ENCODE assay signal across 9 cellular contexts in the genomic region with DNA sequence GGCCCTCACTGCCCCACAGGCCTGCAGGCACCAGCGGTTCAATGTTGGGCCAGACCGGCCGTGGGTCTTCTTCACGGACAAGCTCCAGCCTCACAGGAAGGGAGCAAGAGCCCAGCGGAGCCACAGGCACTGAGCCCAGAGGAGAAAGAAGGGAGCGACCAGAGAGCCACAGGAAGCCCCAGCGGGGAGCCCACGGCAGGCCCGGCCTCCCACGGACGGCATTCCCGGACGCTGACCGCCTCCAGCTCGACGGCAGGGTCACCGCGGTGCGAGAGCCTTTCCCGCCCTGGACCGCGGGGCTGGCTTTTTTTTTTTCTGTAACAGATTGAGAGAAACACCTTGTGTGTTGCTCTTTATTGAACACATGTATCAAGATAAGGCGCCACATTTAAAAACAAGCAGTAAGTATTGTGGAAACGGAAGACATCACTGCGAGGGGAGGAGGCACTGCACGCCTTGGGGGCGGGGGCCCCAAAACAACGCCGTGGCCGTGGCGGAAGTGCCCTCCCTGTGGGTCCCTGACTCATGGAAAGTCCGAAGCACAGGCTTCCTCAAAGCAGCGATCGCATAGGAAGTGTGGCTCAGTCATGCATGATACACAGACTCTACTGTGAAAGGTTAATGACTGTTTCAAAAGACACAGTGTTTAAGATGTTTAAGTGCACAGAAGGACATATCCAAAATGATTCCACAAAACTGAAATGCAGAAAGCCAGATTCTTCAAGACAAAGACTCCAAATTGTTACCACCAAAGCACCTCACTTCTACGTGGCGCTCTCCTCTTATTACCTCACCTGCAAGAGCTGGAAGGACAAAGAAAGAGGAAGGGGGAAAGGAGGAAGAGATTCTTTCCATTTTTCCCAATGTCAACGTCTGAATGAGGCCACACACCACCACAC. TPM values are rescaled to one million over a fixed set of nuclear protein-coding genes. Genes with fewer than 3 reads are reported as not detected.
DNase-seq lines count a peak whose midpoint lies in the region; ATAC-seq and TF ChIP-seq lines count a peak whose summit lies in the region.
"Had no signal": no experiment of that assay in that cellular context is flagged by ENCODE, and none has a peak within 500 bp of the region (broad histone marks: within the 10 kb centered on the region; RNA-seq: fewer than 3 reads in every experiment).

No MANE protein-coding gene starts in this region.

- peaks cover 0 to 12% (median 0%) of the 10 kb centered on the region in 3 donors for H3K27me3 ChIP-seq in stomach

- peaks cover 75% of the 10 kb centered on the region for H3K4me1 Mint-ChIP-seq in activated CD8-positive, alpha-beta T cell treated with anti-CD3 and anti-CD28 coated beads, Interleukin-2, amount 10 ng/mL, durations not matched to agents 7 days and 5 days (ENCODE audit: low read depth)
- H3K4me1 Mint-ChIP-seq in nephron, result peaks cover 59% of the 10 kb centered on the region

- H3K36me3 Mint-ChIP-seq in activated CD8-positive, alpha-beta T cell treated with anti-CD3 and anti-CD28 coated beads, Interleukin-2, amount 10 ng/mL, durations not matched to agents 7 days and 5 days (ENCODE audit: low read depth), result peaks cover 49% of the 10 kb centered on the region
- no peaks in the 10 kb centered on the region for H3K36me3 Mint-ChIP-seq in nephron (ENCODE audit: low read depth)

- CTCF ChIA-PET in activated CD8-positive, alpha-beta T cell treated with anti-CD3 and anti-CD28 coated beads, Interleukin-2, amount 10 ng/mL, durations not matched to agents 7 days and 5 days (lab: Charles Lee), result interaction anchor here (0.7 to 3.1 kb wide), 7 partner anchors 12 to 212 kb away, joined by 3 to 22 read pairs (median 4); no protein-coding TSS in a partner anchor

- H3K4me1 ChIP-seq in stomach, result peaks cover 36 to 71% (median 56%) of the 10 kb centered on the region in 4 donors

- no peaks in the 10 kb centered on the region for H3K9me3 ChIP-seq in stomach

- peak overlapping the region; percentile 91 for H3K27ac Mint-ChIP-seq in activated CD8-positive, alpha-beta T cell treated with anti-CD3 and anti-CD28 coated beads, Interleukin-2, amount 10 ng/mL, durations not matched to agents 7 days and 5 days
- peak overlapping the region; percentile 80 to 87 (median 82) for H3K27ac Mint-ChIP-seq in nephron

- TF ChIP-seq CTCF in epithelial cell of esophagus (IDR thresholded peaks at IDR 0.05; ENCODE audit: insufficient read depth, low read depth, low read length, missing control alignments) (no peak), nephron (IDR thresholded peaks at IDR 0.05; ENCODE audit: unreplicated experiment in 3 of 3) (no peak), stomach (IDR thresholded peaks at IDR 0.05) (no peak)

- H3K27ac ChIP-seq in stomach, result peak overlapping the region; percentile 32 to 90 (median 86)

- POLR2A ChIA-PET in activated CD8-positive, alpha-beta T cell treated with anti-CD3 and anti-CD28 coated beads, Interleukin-2, amount 10 ng/mL, durations not matched to agents 7 days and 5 days (lab: Charles Lee), result interaction anchor here (0.9 to 4.7 kb wide), 5 partner anchors 11 to 33 kb away, joined by 4 to 29 read pairs (median 10); no protein-coding TSS in a partner anchor

- no peaks in the 10 kb centered on the region for H3K36me3 ChIP-seq in stomach

- DNase-seq in Daoy (ENCODE audit: low read depth) (peak; percentile 95), Kasumi-1 (lab: John Stamatoyannopoulos, UW) (peak; percentile 77 to 83), epithelial cell of esophagus (ENCODE audit: low read depth) (peak; percentile 53), stomach (peak; percentile 67), DMS114 treated with DMSO at 0.1 percent for 48 hours (lab: John Stamatoyannopoulos, UW; ENCODE audit: unreplicated experiment) (no peak)
- peak; percentile 91 for DNase-seq in activated CD8-positive, alpha-beta T cell treated with anti-CD3 and anti-CD28 coated beads, Interleukin-2, amount 10 ng/mL, durations not matched to agents 7 days and 5 days

- WGBS in stomach, 5 donors, result 42 to 52% (median 48%) methylated on average over 28 to 37 of the region's 37 CpGs

- peak; percentile 61 for ATAC-seq in GM21825 (IDR thresholded peaks at IDR 0.05; ENCODE audit: unreplicated experiment)
- ATAC-seq in activated CD8-positive, alpha-beta T cell treated with anti-CD3 and anti-CD28 coated beads, Interleukin-2, amount 10 ng/mL, durations not matched to agents 7 days and 5 days, result peak; percentile 61

- no peak for TF ChIP-seq EP300 in stomach (IDR thresholded peaks at IDR 0.05)

- peak overlapping the region; percentile 96 for H3K4me3 Mint-ChIP-seq in activated CD8-positive, alpha-beta T cell treated with anti-CD3 and anti-CD28 coated beads, Interleukin-2, amount 10 ng/mL, durations not matched to agents 7 days and 5 days
- H3K4me3 Mint-ChIP-seq in nephron, result peak overlapping the region; percentile 68 to 80 (median 70)

- intact Hi-C loops in stomach (cut with DNase I; ENCODE audit: low total_unique reads), result loop anchor here (10.0 kb wide), 1 partner anchor 64 kb away; no protein-coding TSS in a partner anchor

- no peak for TF ChIP-seq POLR2A in stomach (IDR thresholded peaks at IDR 0.05)

- H3K4me3 ChIP-seq in epithelial cell of esophagus (ENCODE audit: low read length) (no peak overlapping the region), stomach (peak overlapping the region; percentile 16 to 31 (median 22))

- H3K9me3 Mint-ChIP-seq in activated CD8-positive, alpha-beta T cell treated with anti-CD3 and anti-CD28 coated beads, Interleukin-2, amount 10 ng/mL, durations not matched to agents 7 days and 5 days (ENCODE audit: insufficient read depth), result peaks cover 5% of the 10 kb centered on the region
- H3K9me3 Mint-ChIP-seq in nephron, result no peaks in the 10 kb centered on the region

- H3K27me3 Mint-ChIP-seq in activated CD8-positive, alpha-beta T cell treated with anti-CD3 and anti-CD28 coated beads, Interleukin-2, amount 10 ng/mL, durations not matched to agents 7 days and 5 days (ENCODE audit: low read depth), result peaks cover 5% of the 10 kb centered on the region
- peaks cover 6% of the 10 kb centered on the region for H3K27me3 Mint-ChIP-seq in nephron (ENCODE audit: low read depth)

RNA-seq across cellular contexts. Expression of a gene that starts 3.5 kb away (rescaled TPM):
- total RNA-seq in Daoy (2014; rRNA removed; shearing (Covaris generic)), result 12.0 and 13.2 TPM in 2 replicates
- total RNA-seq in activated CD8-positive, alpha-beta T cell treated with anti-CD3 and anti-CD28 coated beads, Interleukin-2, amount 10 ng/mL, durations not matched to agents 7 days and 5 days, result 10 to 100 TPM; 36.9 to 39.3 TPM
- 10 to 100 TPM in 1 of 5 donors, 1 to 10 TPM in 4; 3.8 to 22.3 (median 6.4) TPM for total RNA-seq in stomach
- polyA plus RNA-seq in stomach, result 10 to 100 TPM in 2 of 3 donors, 1 to 10 TPM in 1; 3.7 to 11.8 (median 10.9) TPM

RNA-seq across cellular contexts. Expression of a gene that starts 50.2 kb away (rescaled TPM):
- total RNA-seq in Daoy (2014; rRNA removed; shearing (Covaris generic)), result not detected in 2 replicates
- not detected for total RNA-seq in activated CD8-positive, alpha-beta T cell treated with anti-CD3 and anti-CD28 coated beads, Interleukin-2, amount 10 ng/mL, durations not matched to agents 7 days and 5 days
- total RNA-seq in stomach, result not detected
- polyA plus RNA-seq in stomach, result not detected
- total RNA-seq: activated CD8-positive, alpha-beta memory T cell treated with anti-CD3 and anti-CD28 coated beads for 36 hours had no signal
